8 cellular contexts compared by ENCODE assay signal in the genomic region with DNA sequence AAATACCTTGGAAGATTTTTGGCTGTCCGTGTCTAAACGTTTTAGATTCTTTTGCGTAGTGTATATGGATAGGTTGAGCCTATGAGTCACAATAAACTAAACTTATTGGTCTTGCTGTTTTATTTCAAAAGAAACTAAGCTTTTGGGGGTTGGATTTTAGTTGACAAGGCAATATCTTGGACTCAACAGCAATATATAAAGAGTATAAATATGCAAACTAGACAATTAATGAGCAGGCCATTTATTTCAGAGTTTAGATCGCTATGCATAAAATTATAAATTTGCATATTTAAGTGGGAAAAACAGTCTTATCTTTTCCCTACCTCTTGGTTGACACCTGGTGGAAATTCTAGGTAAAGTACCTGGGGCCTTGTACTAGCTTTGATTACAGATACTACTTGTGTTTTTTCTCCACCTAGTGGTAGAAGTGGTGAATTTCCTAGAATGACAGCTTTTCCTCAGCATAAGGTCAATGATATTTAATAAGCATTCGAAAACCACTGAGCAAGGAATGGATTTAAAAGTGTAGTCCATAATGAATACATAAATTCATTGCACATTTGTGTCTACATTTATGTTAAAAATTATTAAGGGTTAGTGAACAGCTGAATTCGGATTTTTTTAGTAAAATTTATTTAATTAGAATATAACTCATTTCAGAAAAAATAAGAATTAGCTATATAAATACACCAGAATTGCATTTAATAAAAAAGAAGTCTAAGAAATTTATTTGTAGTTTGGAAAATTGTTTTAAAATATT. TPM values are rescaled to one million over a fixed set of nuclear protein-coding genes. Genes with fewer than 3 reads are reported as not detected.
DNase-seq lines count a peak whose midpoint lies in the region; ATAC-seq, FAIRE-seq and TF ChIP-seq lines count a peak whose summit lies in the region.

No MANE protein-coding gene starts in this region.

- H3F3A ChIP-seq in PC-9 (ENCODE audit: insufficient read depth, low read depth) = peaks cover 37% of the 10 kb centered on the region

- peak overlapping the region; percentile 85; the same call in 1 of the 2 replicates for H2AFZ ChIP-seq in PC-9

- ATAC-seq in GM21528 (IDR thresholded peaks at IDR 0.05; ENCODE audit: low FRiP score, unreplicated experiment) (peak; percentile 16), HG03139 (IDR thresholded peaks at IDR 0.05; ENCODE audit: unreplicated experiment) (no peak)

- 0 out of 2 replicates have a peak, but pooled peaks cover 7% of the 10 kb centered on the region for H3K4me1 ChIP-seq in PC-9 (replicated peaks; ENCODE audit: insufficient read depth)
- H3K4me1 ChIP-seq in small intestine (ENCODE audit: control insufficient read depth in 2 of 2, insufficient read depth in 1 of 2, low read depth in 1 of 2, low read length in 1 of 2) = no peaks in the 10 kb centered on the region

- H3K4me3 ChIP-seq in LNCaP clone FGC (ENCODE audit: low read depth, low read length) = peak overlapping the region; percentile 95
- peak overlapping the region; percentile 98 for H3K4me3 ChIP-seq in PC-9
- peak overlapping the region; percentile 80 for H3K4me3 ChIP-seq in brain microvascular endothelial cell (ENCODE audit: low read depth, low read length)
- no peak overlapping the region for H3K4me3 ChIP-seq in small intestine (ENCODE audit: low read depth in 1 of 2, low read length in 2 of 2)

- peak overlapping the region; percentile 91 for H3K4me2 ChIP-seq in PC-9

- peaks cover 27% of the 10 kb centered on the region for H3K79me2 ChIP-seq in PC-9 (ENCODE audit: low read depth)

- 1 to 10% (median 7%) methylated on average over 6 of the region's 6 CpGs for WGBS in small intestine, 3 donors

- POLR2A ChIA-PET in PC-9 (lab: Charles Lee; ENCODE audit: unreplicated experiment) = interaction anchor here (0.5 to 0.6 kb wide), 2 partner anchors 35 kb away, joined by 3 read pairs; no protein-coding TSS in a partner anchor

- H3K27me3 ChIP-seq in PC-9 (ENCODE audit: insufficient read depth, low read depth) (no peaks in the 10 kb centered on the region), brain microvascular endothelial cell (replicated peaks) (no peaks in the 10 kb centered on the region), small intestine (ENCODE audit: control insufficient read depth in 2 of 2, insufficient read depth in 2 of 2, low read length in 2 of 2) (no peaks in the 10 kb centered on the region)

- H3K9me2 ChIP-seq in PC-9 (ENCODE audit: insufficient read depth) = no peaks in the 10 kb centered on the region

- FAIRE-seq in small intestine (lab: Jason Lieb, UNC) = peak; percentile 93

- peak; percentile 83 for TF ChIP-seq CTCF in LNCaP clone FGC (IDR thresholded peaks at IDR 0.05; ENCODE audit: control insufficient read depth, extremely low read depth, insufficient read depth)
- peak; percentile 97 for TF ChIP-seq CTCF in PC-9 (conservative IDR thresholded peaks at IDR 0.05)
- peak; percentile 66 for TF ChIP-seq CTCF in brain microvascular endothelial cell (IDR thresholded peaks at IDR 0.05; ENCODE audit: low read depth, low read length, missing control alignments)

- in situ Hi-C loops in brain microvascular endothelial cell (cut with HindIII; ENCODE audit: low pct_ligation_motif_present, low sequenced_read_pairs) = no loop called here

- CTCF ChIA-PET in PC-9 (lab: Charles Lee) = interaction anchor here (0.6 to 2.8 kb wide), 10 partner anchors 34 to 519 kb away, joined by 3 to 23 read pairs (median 8); no protein-coding TSS in a partner anchor

- BruUV-seq in PC-9 (replicated peaks; lab: Mats Ljungman, UMichigan) = no TSS peak

- H3K27ac ChIP-seq in PC-9 = peak overlapping the region; percentile 98
- H3K27ac ChIP-seq in brain microvascular endothelial cell = peak overlapping the region; percentile 99
- H3K27ac ChIP-seq in small intestine (ENCODE audit: low read depth in 1 of 2, low read length in 1 of 2) = no peak overlapping the region

- DNase-seq in Daoy (ENCODE audit: low read depth) = peak; percentile 80
- peak; percentile 93 for DNase-seq in LNCaP clone FGC (ENCODE audit: low read depth)
- DNase-seq in PC-9 = peak; percentile 39 to 85
- DNase-seq in brain microvascular endothelial cell = peak; percentile 78
- peak; percentile 96 for DNase-seq in inferior parietal cortex (ENCODE audit: extremely low spot score)
- peak; percentile 94 for DNase-seq in small intestine

- intact Hi-C loops in PC-9 (cut with micrococcal nuclease; ENCODE audit: unreplicated experiment) = loop anchor here (1.0 to 2.0 kb wide), 4 partner anchors 34 to 519 kb away; no protein-coding TSS in a partner anchor

- H3K9me3 ChIP-seq in PC-9 (ENCODE audit: insufficient read depth, low read depth) = no peaks in the 10 kb centered on the region
- H3K9me3 ChIP-seq in small intestine (ENCODE audit: control insufficient read depth, low read depth) = no peaks in the 10 kb centered on the region

- H4K20me1 ChIP-seq in PC-9 (ENCODE audit: insufficient read depth) = no peaks in the 10 kb centered on the region

- H3K36me3 ChIP-seq in PC-9 (ENCODE audit: low read depth) (no peaks in the 10 kb centered on the region), brain microvascular endothelial cell (replicated peaks) (no peaks in the 10 kb centered on the region), small intestine (ENCODE audit: control insufficient read depth in 2 of 2, insufficient read depth in 2 of 2, low read length in 2 of 2) (no peaks in the 10 kb centered on the region)

RNA-seq across cellular contexts. Expression of a gene that starts 1.7 kb away (rescaled TPM):
- total RNA-seq in Daoy (2014; rRNA removed; shearing (Covaris generic)) = 45.1 and 48.7 TPM in 2 replicates
- 25.0 and 32.0 TPM in 2 replicates for total RNA-seq in PC-9 (2021)
- polyA plus RNA-seq in small intestine = 10 to 100 TPM in 1 of 3 donors, 1 to 10 TPM in 2; 1.8 to 10.2 (median 4.9) TPM

Comparison
In these comparisons a context has a peak if more than half of its experiments do, and no peak if none do; other contexts are left out.
1. H3K4me3 ChIP-seq: peak in LNCaP clone FGC (single experiment), PC-9 (single experiment) and brain microvascular endothelial cell (single experiment); none in small intestine (0 of 2).
2. H3K27ac ChIP-seq: peak in PC-9 (single experiment) and brain microvascular endothelial cell (single experiment); none in small intestine (0 of 2).
3. Peak in every context shown above with its lines, with median percentiles within 50 percentile points of each other: DNase-seq and CTCF ChIP-seq.